Comparison of ENCODE assay signal across 19 cellular contexts in genomic region chr4:70772929-70773555, GRCh38. TPM values are rescaled to one million over a fixed set of nuclear protein-coding genes. Genes with fewer than 3 reads are reported as not detected.
DNase-seq lines count a peak whose midpoint lies in the region; ATAC-seq, FAIRE-seq and TF ChIP-seq lines count a peak whose summit lies in the region.
"Had no signal": no experiment of that assay in that cellular context is flagged by ENCODE, and none has a peak within 500 bp of the region (broad histone marks: within the 10 kb centered on the region; RNA-seq: fewer than 3 reads in every experiment).

No MANE protein-coding gene starts in this region.

- H3K79me1 ChIP-seq in trophoblast cell (ENCODE audit: low read length) = no peaks in the 10 kb centered on the region

- no peak overlapping the region for H4K12ac ChIP-seq in trophoblast cell (ENCODE audit: low read depth, low read length)

- H3K36me3 ChIP-seq in trophoblast cell (ENCODE audit: control insufficient read depth in 1 of 2, insufficient read depth in 2 of 2, low read length in 2 of 2) (peaks cover 2 to 8% of the 10 kb centered on the region in 2 experiments), left lung (peaks cover 0 to 43% of the 10 kb centered on the region in 2 donors)
- H3K36me3 ChIP-seq: colonic mucosa, neutrophil had no signal

- H2AK5ac ChIP-seq in trophoblast cell (ENCODE audit: low read length) = no peak overlapping the region

- no peak overlapping the region for H4K91ac ChIP-seq in trophoblast cell (ENCODE audit: low read depth, low read length)

- no peak overlapping the region for H3K9ac ChIP-seq in trophoblast cell (ENCODE audit: low read length)

- H4K8ac ChIP-seq in trophoblast cell (ENCODE audit: low read depth, low read length) = no peak overlapping the region

- H3K27me3 ChIP-seq in trophoblast cell (ENCODE audit: insufficient read depth, low read length) = no peaks in the 10 kb centered on the region
- no peaks in the 10 kb centered on the region for H3K27me3 ChIP-seq in left lung
- H3K27me3 ChIP-seq: colonic mucosa, neutrophil, right lobe of liver, transverse colon had no signal

- H3K14ac ChIP-seq in trophoblast cell (ENCODE audit: low read length) = no peak overlapping the region

- ATAC-seq in GM18517 (IDR thresholded peaks at IDR 0.05; ENCODE audit: unreplicated experiment) (peak; percentile 65), GM21619 (IDR thresholded peaks at IDR 0.05; ENCODE audit: unreplicated experiment) (peak; percentile 50), HG03378 (IDR thresholded peaks at IDR 0.05; ENCODE audit: unreplicated experiment) (peak; percentile 79), left lung (no peak)
- ATAC-seq: right lobe of liver, Right ventricle myocardium inferior had no signal

- H3K9me3 ChIP-seq in trophoblast cell (ENCODE audit: insufficient read depth, low read depth, low read length) (no peaks in the 10 kb centered on the region), left lung (no peaks in the 10 kb centered on the region)
- H3K9me3 ChIP-seq: colonic mucosa, neutrophil, right lobe of liver, transverse colon had no signal

- H3K4me2 ChIP-seq in trophoblast cell (ENCODE audit: low read length) = no peak overlapping the region

- no peak overlapping the region for H2BK120ac ChIP-seq in trophoblast cell (ENCODE audit: insufficient read depth, low read length, poor library complexity)

- no peak overlapping the region for H2BK12ac ChIP-seq in trophoblast cell (ENCODE audit: low read length)

- FAIRE-seq in islet of Langerhans (lab: Jason Lieb, UNC) = peak; percentile 76
- FAIRE-seq: kidney had no signal

- intact Hi-C loops in left lung (cut with DNase I) = no loop called here

- no peak overlapping the region for H3K23ac ChIP-seq in trophoblast cell (ENCODE audit: low read length)

- no peak for TF ChIP-seq CTCF in left lung (IDR thresholded peaks at IDR 0.05)

- no CpG with 5 or more reads among the region's 6 CpGs for WGBS in trophoblast cell (ENCODE audit: extremely low coverage, insufficient coverage, insufficient read length)

- H3K4me1 ChIP-seq in trophoblast cell (ENCODE audit: control insufficient read depth in 1 of 2, insufficient read depth in 2 of 2, low read length in 2 of 2) (no peaks in the 10 kb centered on the region), left lung (peaks cover 0 to 6% of the 10 kb centered on the region in 2 donors)
- H3K4me1 ChIP-seq: colonic mucosa, right lobe of liver, transverse colon had no signal

- DNase-seq in trophoblast cell (no peak), left lung (no peak)
- DNase-seq in stimulated activated CD4-positive, alpha-beta T cell treated with anti-CD3 and anti-CD28 coated beads, Interleukin-12 subunit alpha, Interleukin-12 subunit beta, amount 100 ng/mL, for 4 hours = no peak
- DNase-seq: activated CD4-positive, alpha-beta T cell treated with anti-CD3 and anti-CD28 coated beads, Interleukin-2, amount 50 U/mL, for 4 hours; anterior cingulate cortex; colonic mucosa; kidney; NCI-H774; right lobe of liver; stimulated activated CD4-positive, alpha-beta T cell treated with anti-CD3 and anti-CD28 coated beads, Interleukin-4, amount 100 ng/mL, for 1 hour; transverse colon had no signal

- no peak overlapping the region for H3K27ac ChIP-seq in trophoblast cell (ENCODE audit: low read depth, low read length)
- no peak overlapping the region for H3K27ac ChIP-seq in left lung
- H3K27ac ChIP-seq: C4-2B, colonic mucosa, epithelial cell of prostate, neutrophil, right lobe of liver, transverse colon had no signal

- H3K4me3 ChIP-seq in trophoblast cell (ENCODE audit: low read depth, low read length) (no peak overlapping the region), left lung (no peak overlapping the region)
- H3K4me3 ChIP-seq: colonic mucosa, right lobe of liver, transverse colon had no signal

- H3K4ac ChIP-seq in trophoblast cell (ENCODE audit: low read depth, low read length) = no peak overlapping the region

- H3K18ac ChIP-seq in trophoblast cell (ENCODE audit: low read length) = no peak overlapping the region

- no peaks in the 10 kb centered on the region for H3K79me2 ChIP-seq in trophoblast cell (ENCODE audit: control insufficient read depth, insufficient read depth, low read length, poor library complexity)

- H2BK5ac ChIP-seq in trophoblast cell (ENCODE audit: low read depth, low read length, poor library complexity) = no peak overlapping the region

- H2AFZ ChIP-seq in trophoblast cell (ENCODE audit: insufficient read depth, low read length, poor library complexity) = no peak overlapping the region

RNA-seq across cellular contexts. Expression of gene RUFY3, which starts 51.3 kb away (rescaled TPM):
- 22.8 and 24.6 TPM in 2 replicates for polyA plus RNA-seq in trophoblast cell (2013)
- total RNA-seq in left lung = 10 to 100 TPM; 59.9 to 65.5 TPM
